Comparison of ENCODE assay signal across 1 cellular context in genomic region chr14:50106178-50106577, GRCh38.
TF ChIP-seq lines count a peak whose summit lies in the region.

No MANE protein-coding gene starts in this region.

TF ChIP-seq in GM12891, 5 proteins besides CTCF, POLR2A, EP300 and RAD21:
- TF ChIP-seq TAF1 (IDR thresholded peaks at IDR 0.05; ENCODE audit: low read depth, low read length) (no peak), PAX5 (IDR thresholded peaks at IDR 0.05; ENCODE audit: insufficient read depth, low read length, severe bottlenecking) (no peak), SPI1 (IDR thresholded peaks at IDR 0.05; ENCODE audit: low read depth, low read length) (no peak), POU2F2 (IDR thresholded peaks at IDR 0.05; ENCODE audit: low read depth, low read length) (no peak), POLR2AphosphoS5 (IDR thresholded peaks at IDR 0.05; ENCODE audit: low read depth, low read length) (no peak)
TF ChIP-seq in GM12891: peak in this region for 0.
